ENCODE assay signal across 12 cellular contexts in genomic region chr10:69409968-69410367, GRCh38. TPM values are rescaled to one million over a fixed set of nuclear protein-coding genes. Genes with fewer than 3 reads are reported as not detected.
DNase-seq lines count a peak whose midpoint lies in the region; ATAC-seq and TF ChIP-seq lines count a peak whose summit lies in the region.
"Had no signal": no experiment of that assay in that cellular context is flagged by ENCODE, and none has a peak within 500 bp of the region (broad histone marks: within the 10 kb centered on the region; RNA-seq: fewer than 3 reads in every experiment).

No MANE protein-coding gene starts in this region.

- H3K4me1 ChIP-seq in neutrophil (ENCODE audit: control insufficient read depth in 1 of 2, insufficient read depth in 1 of 2, low read depth in 1 of 2, low read length in 1 of 2) (peaks cover 27 to 43% of the 10 kb centered on the region in 2 experiments), PC-3 (ENCODE audit: insufficient read depth, low read length) (peaks cover 26% of the 10 kb centered on the region)

- peak overlapping the region; percentile 15 for H3K27ac ChIP-seq in neutrophil
- no peak overlapping the region for H3K27ac ChIP-seq in PC-3 (ENCODE audit: low read length)

- no peaks in the 10 kb centered on the region for H3K9me2 ChIP-seq in PC-3 (replicated peaks; ENCODE audit: low read length)

- H3K4me2 ChIP-seq in PC-3 (ENCODE audit: low read length): no peak overlapping the region

- H3F3A ChIP-seq in PC-3 (ENCODE audit: low read length, unreplicated experiment): no peaks in the 10 kb centered on the region

- CTCF ChIA-PET in PC-3 (lab: Charles Lee): interaction anchor here (0.6 to 1.3 kb wide), 2 partner anchors 37 to 226 kb away, joined by 3 to 4 read pairs; no protein-coding TSS in a partner anchor

- H3K4me3 ChIP-seq in GM12864 (ENCODE audit: low read depth, low read length) (no peak overlapping the region), neutrophil (ENCODE audit: low read depth in 1 of 2, low read length in 1 of 2) (no peak overlapping the region), PC-3 (ENCODE audit: low read length) (no peak overlapping the region)

- POLR2A ChIA-PET in PC-3 (lab: Charles Lee; ENCODE audit: unreplicated experiment): no interaction called here

- no peaks in the 10 kb centered on the region for H3K9me3 ChIP-seq in neutrophil
- no peaks in the 10 kb centered on the region for H3K9me3 ChIP-seq in PC-3 (ENCODE audit: low read length)

- DNase-seq in GM12864 (ENCODE audit: low read depth): peak; percentile 60
- peak; percentile 51 for DNase-seq in UCSD-AML1 (lab: John Stamatoyannopoulos, UW; ENCODE audit: unreplicated experiment)
- DNase-seq in D341Med (ENCODE audit: low spot score): no peak
- no peak for DNase-seq in DMS79 (lab: John Stamatoyannopoulos, UW)
- no peak for DNase-seq in PC-3
- DNase-seq in omental fat pad (ENCODE audit: low spot score): no peak
- DNase-seq: activated CD4-positive, alpha-beta T cell treated with anti-CD3 and anti-CD28 coated beads, Interleukin-2, amount 10 ng/mL, durations not matched to agents 7 days and 5 days; NCI-H2171; nephron progenitor cell; stimulated activated CD4-positive, alpha-beta T cell treated with anti-CD3 and anti-CD28 coated beads, Interleukin-2, amount 100 ng/mL, for 24 hours had no signal

- ATAC-seq in HG03095 (IDR thresholded peaks at IDR 0.05; ENCODE audit: unreplicated experiment): peak; percentile 34
- ATAC-seq in PC-3: no peak
- no peak for ATAC-seq in omental fat pad (ENCODE audit: low FRiP score)

- no peaks in the 10 kb centered on the region for H4K20me1 ChIP-seq in PC-3 (ENCODE audit: low read length)

- no peak for TF ChIP-seq CTCF in GM12864 (IDR thresholded peaks at IDR 0.05; ENCODE audit: low read depth, low read length, missing control alignments)
- TF ChIP-seq CTCF in neutrophil (IDR thresholded peaks at IDR 0.05): no peak
- no peak for TF ChIP-seq CTCF in PC-3 (conservative IDR thresholded peaks at IDR 0.05; ENCODE audit: low read depth, low read length)
- TF ChIP-seq CTCF in omental fat pad (IDR thresholded peaks at IDR 0.05): no peak

- no peaks in the 10 kb centered on the region for H3K79me2 ChIP-seq in PC-3 (ENCODE audit: low read length)

- H3K36me3 ChIP-seq in neutrophil (peaks cover 6% of the 10 kb centered on the region), PC-3 (ENCODE audit: low read depth, low read length) (no peaks in the 10 kb centered on the region)

- H3K27me3 ChIP-seq in neutrophil (peaks cover 22% of the 10 kb centered on the region), PC-3 (ENCODE audit: low read length) (no peaks in the 10 kb centered on the region)

- BruUV-seq in PC-3 (replicated peaks; lab: Mats Ljungman, UMichigan): no TSS peak

- H2AFZ ChIP-seq in PC-3 (ENCODE audit: low read length): no peak overlapping the region

- intact Hi-C loops in PC-3 (cut with micrococcal nuclease): loop anchor here (2.0 to 5.0 kb wide), 2 partner anchors 37 to 173 kb away; no protein-coding TSS in a partner anchor

- no peak overlapping the region for H3K9ac ChIP-seq in PC-3 (ENCODE audit: low read length)

RNA-seq across cellular contexts. Expression of gene TACR2, which starts 6.8 kb away (rescaled TPM):
- total RNA-seq in PC-3 (2014; rRNA removed) (0.40 TPM in 1 of 2 replicates, not detected in the other), omental fat pad (under 1 TPM in 3 of 4 donors, not detected in 1; 0.44 to 0.96 (median 0.74) TPM)
- total RNA-seq: activated CD4-positive, alpha-beta T cell treated with anti-CD3 and anti-CD28 coated beads, Interleukin-2, amount 10 ng/mL, durations not matched to agents 7 days and 5 days had no signal

RNA-seq across cellular contexts. Expression of gene TSPAN15, which starts 41.3 kb away (rescaled TPM):
- total RNA-seq in PC-3 (2014; rRNA removed) (186 and 212 TPM in 2 replicates), omental fat pad (100 to 1,000 TPM in 1 of 4 donors, 10 to 100 TPM in 3; 45.6 to 141 (median 72.5) TPM)

Comparison
In these comparisons a context has a peak if more than half of its experiments do, and no peak if none do; other contexts are left out.
1. DNase-seq: peak in GM12864 (single experiment) and UCSD-AML1 (single experiment); none in D341Med (single experiment), DMS79 (single experiment), PC-3 (single experiment) and omental fat pad (single experiment).